20 cellular contexts compared by ENCODE assay signal in the genomic region with DNA sequence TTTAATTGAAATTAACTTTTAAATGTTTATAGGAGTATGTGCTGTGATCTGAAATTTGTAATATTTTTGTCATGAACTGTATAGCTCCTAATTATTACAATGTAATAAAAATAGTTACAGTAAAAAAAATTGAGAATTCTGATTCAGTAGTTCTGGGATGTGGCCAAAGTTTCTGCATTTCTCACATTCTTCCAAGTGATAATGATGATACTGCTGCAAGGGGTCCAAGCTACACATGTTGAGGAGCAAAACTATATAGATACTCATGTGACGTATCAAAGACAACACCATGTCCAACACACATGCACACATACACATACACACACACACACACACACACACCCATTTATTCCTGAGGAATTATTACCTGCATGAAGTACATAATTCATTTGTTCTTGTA.
DNase-seq lines count a peak whose midpoint lies in the region; FAIRE-seq and TF ChIP-seq lines count a peak whose summit lies in the region.
"Had no signal": no experiment of that assay in that cellular context is flagged by ENCODE, and none has a peak within 500 bp of the region (broad histone marks: within the 10 kb centered on the region; RNA-seq: fewer than 3 reads in every experiment).

No MANE protein-coding gene starts in this region.

- FAIRE-seq in D721Med (lab: Jason Lieb, UNC) = no peak
- FAIRE-seq: A549, HepG2, K562 had no signal

- DNase-seq in GM03348 (ENCODE audit: low spot score) (peak; percentile 42), amniotic epithelial cell (ENCODE audit: low read depth) (peak; percentile 47), fibroblast of pulmonary artery (ENCODE audit: low read depth) (peak; percentile 9), D721Med (ENCODE audit: insufficient read length, low spot score) (no peak), globus pallidus (ENCODE audit: low spot score) (no peak), NCI-H774 (lab: John Stamatoyannopoulos, UW) (no peak)
- no peak for DNase-seq in activated CD8-positive, alpha-beta memory T cell treated with anti-CD3 and anti-CD28 coated beads, Interleukin-2, amount 50 U/mL, for 48 hours
- DNase-seq: CD8-positive, alpha-beta memory T cell; DND-41; Kasumi-1; NCI-H1092 treated with DMSO at 0.1 percent for 48 hours; NCI-H1436 treated with DMSO at 0.1 percent for 48 hours; NCI-H187 treated with DMSO at 0.1 percent for 48 hours; NCI-H2171 treated with DMSO at 0.1 percent for 48 hours; NCI-H524 treated with DMSO at 0.1 percent for 48 hours; SHP77; T-helper 1 cell had no signal

- TF ChIP-seq CTCF in fibroblast of pulmonary artery (IDR thresholded peaks at IDR 0.05; ENCODE audit: low read length, missing control alignments) = no peak
- no peak for TF ChIP-seq CTCF in D721Med (IDR thresholded peaks at IDR 0.05; ENCODE audit: insufficient read depth, missing control alignments)

- no peak overlapping the region for H3K4me3 ChIP-seq in fibroblast of pulmonary artery (replicated peaks; ENCODE audit: low read depth, low read length)
- H3K4me3 ChIP-seq: A549, K562 had no signal

Comparison
In these comparisons a context has a peak if more than half of its experiments do, and no peak if none do; other contexts are left out.
1. DNase-seq: peak in GM03348 (single experiment), amniotic epithelial cell (single experiment) and fibroblast of pulmonary artery (single experiment); none in D721Med (single experiment), activated CD8-positive, alpha-beta memory T cell treated with anti-CD3 and anti-CD28 coated beads, Interleukin-2, amount 50 U/mL, for 48 hours (single experiment), globus pallidus (single experiment) and NCI-H774 (single experiment).